9 cellular contexts compared by ENCODE assay signal in genomic region chr14:42893183-42893582, GRCh38.
"Had no signal": no experiment of that assay in that cellular context is flagged by ENCODE, and none has a peak within 500 bp of the region (broad histone marks: within the 10 kb centered on the region; RNA-seq: fewer than 3 reads in every experiment).

No MANE protein-coding gene starts in this region.

- H3K4me3 ChIP-seq: GM23248, HAP-1 had no signal

- H3K27ac ChIP-seq: GM23248, HL-60 had no signal

- H3K4me3 Mint-ChIP-seq: HFFc6, IgD-negative memory B cell had no signal

- H3K27ac Mint-ChIP-seq: HFFc6, IgD-negative memory B cell had no signal

- H3K36me3 ChIP-seq: HAP-1 had no signal

- H3K4me1 ChIP-seq: HAP-1 had no signal

- H3K9ac ChIP-seq: GM23248 had no signal

- ATAC-seq: HCT116 had no signal

- H3K9me3 ChIP-seq: HAP-1 had no signal

- DNase-seq: GM23248, GOT3, H7, HFFc6, KG1 had no signal

- H3K27me3 Mint-ChIP-seq: IgD-negative memory B cell had no signal

- H2AFZ ChIP-seq: GM23248 had no signal
